In the genomic region with DNA sequence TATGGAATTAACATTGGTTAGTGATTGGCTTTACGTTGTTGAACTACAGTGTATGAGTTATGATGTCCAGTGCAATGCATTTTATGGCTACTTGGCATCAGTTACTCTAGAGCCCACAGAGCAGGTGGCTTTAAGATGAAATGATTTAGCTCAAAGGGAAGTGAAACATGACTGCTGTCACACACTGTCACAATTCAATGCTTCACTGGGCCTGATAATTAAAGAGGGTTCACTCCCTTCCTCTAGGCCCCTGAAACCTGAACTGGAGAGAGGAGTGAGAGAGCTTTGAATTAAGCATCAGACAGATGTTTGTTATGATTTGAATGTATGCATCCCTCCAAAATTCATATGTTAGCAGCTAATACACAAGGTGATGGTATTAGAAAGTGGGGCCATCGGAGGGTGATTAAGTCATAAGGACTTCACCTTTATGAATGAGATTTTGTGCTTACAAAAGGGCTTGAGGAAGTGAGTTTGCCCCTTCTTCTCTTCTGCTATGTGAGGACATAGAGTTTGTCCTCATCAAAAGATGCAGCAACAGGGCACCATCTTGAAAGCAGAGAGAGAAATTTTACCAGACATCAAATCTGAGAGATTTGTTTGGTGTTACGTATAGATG, we compare ENCODE assay signal across 8 cellular contexts.
DNase-seq lines count a peak whose midpoint lies in the region; ATAC-seq and TF ChIP-seq lines count a peak whose summit lies in the region.

No MANE protein-coding gene starts in this region.

- no peak overlapping the region for H3K4me3 Mint-ChIP-seq in T-helper 17 cell

- TF ChIP-seq CTCF in GM20000 (IDR thresholded peaks at IDR 0.05; ENCODE audit: extremely low read depth, missing control alignments) (no peak), foreskin keratinocyte (conservative IDR thresholded peaks at IDR 0.05) (no peak)

- peaks cover 23% of the 10 kb centered on the region for H3K27me3 Mint-ChIP-seq in T-helper 17 cell

- no peak overlapping the region for H3K27ac ChIP-seq in foreskin keratinocyte

- no peaks in the 10 kb centered on the region for H3K27me3 ChIP-seq in foreskin keratinocyte

- H3K36me3 Mint-ChIP-seq in T-helper 17 cell (ENCODE audit: low read depth) = peaks cover 3% of the 10 kb centered on the region

- H3K9me3 ChIP-seq in T-helper 17 cell (ENCODE audit: control insufficient read depth, low read length, poor library complexity, severe bottlenecking) = no peaks in the 10 kb centered on the region

- no peaks in the 10 kb centered on the region for H3K4me1 ChIP-seq in foreskin keratinocyte

- no peaks in the 10 kb centered on the region for H3K4me1 Mint-ChIP-seq in T-helper 17 cell

- DNase-seq in GM20000 (ENCODE audit: low spot score) (peak; percentile 80), T-helper 17 cell (no peak), foreskin keratinocyte (no peak), NCI-H748 treated with DMSO at 0.1 percent for 48 hours (lab: John Stamatoyannopoulos, UW) (no peak), mucosa of gallbladder (ENCODE audit: low spot score) (no peak), glomerular visceral epithelial cell (ENCODE audit: extremely low spot score) (no peak)

- ATAC-seq in GM18502 (IDR thresholded peaks at IDR 0.05; ENCODE audit: poor library complexity, unreplicated experiment) (peak; percentile 98), HG03095 (IDR thresholded peaks at IDR 0.05; ENCODE audit: unreplicated experiment) (peak; percentile 98), T-helper 17 cell (peak; percentile 78), foreskin keratinocyte (no peak)

- H3K27ac Mint-ChIP-seq in T-helper 17 cell = no peak overlapping the region
